In genomic region chr4:42570221-42570620, GRCh38 we compare ENCODE assay signal across 10 cellular contexts.
A peak's percentile ranks its signal among the peaks of the same experiment; 100 is the strongest.
DNase-seq lines count a peak whose midpoint lies in the region; ATAC-seq and TF ChIP-seq lines count a peak whose summit lies in the region.
"Had no signal": no experiment of that assay in that cellular context is flagged by ENCODE, and none has a peak within 500 bp of the region (broad histone marks: within the 10 kb centered on the region; RNA-seq: fewer than 3 reads in every experiment).

No MANE protein-coding gene starts in this region.

- no peak overlapping the region for H3K9ac ChIP-seq in mesenchymal stem cell (ENCODE audit: low read length)

- no peak overlapping the region for H2BK15ac ChIP-seq in mesenchymal stem cell (ENCODE audit: low read depth, poor library complexity, severe bottlenecking)

- H3K18ac ChIP-seq in mesenchymal stem cell (ENCODE audit: low read depth in 1 of 2, low read length in 2 of 2) = no peak overlapping the region

- TF ChIP-seq EP300 in stomach (IDR thresholded peaks at IDR 0.05) = no peak

- no peaks in the 10 kb centered on the region for H3K4me1 Mint-ChIP-seq in endothelial cell (ENCODE audit: unreplicated experiment)

- H3K4me3 ChIP-seq in stomach (no peak overlapping the region), mesenchymal stem cell (ENCODE audit: insufficient read depth in 1 of 2, low read depth in 1 of 2, low read length in 2 of 2) (no peak overlapping the region), foreskin fibroblast (ENCODE audit: low read depth in 1 of 2, low read length in 2 of 2) (no peak overlapping the region)
- H3K4me3 ChIP-seq: PC-9 had no signal

- ATAC-seq in left colon = peak; percentile 28

- no peak overlapping the region for H3K27ac Mint-ChIP-seq in endothelial cell (ENCODE audit: unreplicated experiment)

- TF ChIP-seq CTCF in stomach (IDR thresholded peaks at IDR 0.05) = no peak
- no peak for TF ChIP-seq CTCF in endothelial cell (IDR thresholded peaks at IDR 0.05; ENCODE audit: unreplicated experiment)
- TF ChIP-seq CTCF in foreskin fibroblast (IDR thresholded peaks at IDR 0.05; ENCODE audit: low read depth, low read length) = no peak

- 41 to 100% (median 53%) methylated on average over 1 of the region's 1 CpG; no CpG with 5 or more reads in 1 of the 5 donors for WGBS in stomach, 5 donors
- 100% methylated on average over 1 of the region's 1 CpG for WGBS in mesenchymal stem cell

- H3K4ac ChIP-seq in mesenchymal stem cell (ENCODE audit: low read depth in 1 of 2, low read length in 2 of 2) = no peak overlapping the region

- DNase-seq in NCI-H2029 treated with DMSO at 0.1 percent for 48 hours (lab: John Stamatoyannopoulos, UW) (peak; percentile 35), caudate nucleus (lab: John Stamatoyannopoulos, UW) (peak in 59 of 61 donors; percentile 7 to 95 (median 71)), left colon (peak in 1 of 2 donors; percentile 27), stomach (peak; percentile 94), endothelial cell (ENCODE audit: low spot score) (no peak), mesenchymal stem cell (no peak), foreskin fibroblast (no peak)
- DNase-seq: activated T-cell treated with anti-CD3 and anti-CD28 coated beads, Interleukin-2, amount 50 U/mL, for 4 hours; NCI-H187 treated with DMSO at 0.1 percent for 48 hours; PC-9 had no signal

- H3K4me3 Mint-ChIP-seq in endothelial cell (ENCODE audit: unreplicated experiment) = no peak overlapping the region
- H3K4me3 Mint-ChIP-seq: activated T-cell treated with anti-CD3 and anti-CD28 coated beads, Interleukin-2, amount 50 U/mL, for 4 hours had no signal

- peak overlapping the region; percentile 91 for H3K27ac ChIP-seq in caudate nucleus (ENCODE audit: low read depth, low read length)
- peak overlapping the region in 3 of 5 donors; percentile 8 to 63 (median 24) for H3K27ac ChIP-seq in stomach
- H3K27ac ChIP-seq in mesenchymal stem cell (ENCODE audit: low read length, poor library complexity, severe bottlenecking) = no peak overlapping the region
- H3K27ac ChIP-seq: PC-9 had no signal

- no peak overlapping the region for H3K23ac ChIP-seq in mesenchymal stem cell (ENCODE audit: low read length in 2 of 2)

- H4K8ac ChIP-seq in mesenchymal stem cell (ENCODE audit: low read length) = no peak overlapping the region

- no peaks in the 10 kb centered on the region for H3K9me3 Mint-ChIP-seq in endothelial cell (ENCODE audit: unreplicated experiment)
- H3K9me3 Mint-ChIP-seq: activated T-cell treated with anti-CD3 and anti-CD28 coated beads, Interleukin-2, amount 50 U/mL, for 4 hours had no signal

- no peak overlapping the region for H2BK12ac ChIP-seq in mesenchymal stem cell (ENCODE audit: low read length in 2 of 2)

- TF ChIP-seq POLR2A in stomach (IDR thresholded peaks at IDR 0.05) = no peak

- no peak overlapping the region for H4K91ac ChIP-seq in mesenchymal stem cell (ENCODE audit: low read length)

- no peak overlapping the region for H2BK120ac ChIP-seq in mesenchymal stem cell (ENCODE audit: low read depth, low read length)

- no peak overlapping the region for H3K14ac ChIP-seq in mesenchymal stem cell (ENCODE audit: low read length in 2 of 2)

- no peak overlapping the region for H2BK5ac ChIP-seq in mesenchymal stem cell (ENCODE audit: low read depth, low read length, poor library complexity, severe bottlenecking)

- intact Hi-C loops in left colon (cut with DNase I, micrococcal nuclease) = loop anchor here in 1 of 2 donors (2.0 kb wide), 1 partner anchor 295 kb away; no protein-coding TSS in a partner anchor
- intact Hi-C loops in stomach (cut with DNase I; ENCODE audit: low total_unique reads) = no loop called here

- no peak overlapping the region for H2AK5ac ChIP-seq in mesenchymal stem cell (ENCODE audit: low read length, severe bottlenecking)

- no peaks in the 10 kb centered on the region for H3K9me3 ChIP-seq in stomach
- H3K9me3 ChIP-seq in mesenchymal stem cell (ENCODE audit: control insufficient read depth, low read length) = no peaks in the 10 kb centered on the region

- no peak overlapping the region for H3K4me2 ChIP-seq in mesenchymal stem cell (ENCODE audit: low read length, poor library complexity, severe bottlenecking)
- H3K4me2 ChIP-seq: PC-9 had no signal

- H3K36me3 ChIP-seq in stomach = no peaks in the 10 kb centered on the region
- no peaks in the 10 kb centered on the region for H3K36me3 ChIP-seq in mesenchymal stem cell (ENCODE audit: control insufficient read depth in 1 of 2, insufficient read depth in 2 of 2, low read depth in 1 of 2, low read length in 2 of 2)

- H3K27me3 ChIP-seq in stomach (no peaks in the 10 kb centered on the region), mesenchymal stem cell (ENCODE audit: control insufficient read depth in 1 of 2, insufficient read depth in 1 of 2, low read length in 2 of 2) (no peaks in the 10 kb centered on the region)

- H3K36me3 Mint-ChIP-seq in endothelial cell (ENCODE audit: low read depth, unreplicated experiment) = no peaks in the 10 kb centered on the region

- H3K79me1 ChIP-seq in mesenchymal stem cell (replicated peaks; ENCODE audit: low read length, poor library complexity, severe bottlenecking) = no peaks in the 10 kb centered on the region

- H3K4me1 ChIP-seq in stomach (peaks cover 0 to 22% (median 16%) of the 10 kb centered on the region in 4 donors), mesenchymal stem cell (ENCODE audit: control insufficient read depth, insufficient read depth, low read depth, low read length) (no peaks in the 10 kb centered on the region)

- H3K27me3 Mint-ChIP-seq in endothelial cell (ENCODE audit: unreplicated experiment) = no peaks in the 10 kb centered on the region

- no peak overlapping the region for H2AFZ ChIP-seq in mesenchymal stem cell (ENCODE audit: low read depth, low read length)
- H2AFZ ChIP-seq: PC-9 had no signal

Comparison
In these comparisons a context has a peak if more than half of its experiments do, and no peak if none do; other contexts are left out.
1. DNase-seq: peak in NCI-H2029 treated with DMSO at 0.1 percent for 48 hours (single experiment), caudate nucleus (59 of 61) and stomach (single experiment); none in endothelial cell (single experiment), mesenchymal stem cell (single experiment) and foreskin fibroblast (0 of 2).